In genomic region chr7:1750541-1751021, GRCh38 we compare ENCODE assay signal across 23 cellular contexts.
"Had no signal": no experiment of that assay in that cellular context is flagged by ENCODE, and none has a peak within 500 bp of the region (broad histone marks: within the 10 kb centered on the region; RNA-seq: fewer than 3 reads in every experiment).

No MANE protein-coding gene starts in this region.

- H3K27ac ChIP-seq: coronary artery, dorsolateral prefrontal cortex, neutrophil, pancreas, tibial nerve, WERI-Rb-1 had no signal

- H3K4me1 Mint-ChIP-seq: nephron had no signal

- H3K27me3 ChIP-seq: pancreas had no signal

- H3K27ac Mint-ChIP-seq: activated CD4-positive, alpha-beta memory T cell treated with anti-CD3 and anti-CD28 coated beads for 36 hours; activated naive CD8-positive, alpha-beta T cell treated with anti-CD3 and anti-CD28 coated beads, Interleukin-2, amount 50 U/mL, for 24 hours; activated T-cell treated with anti-CD3 and anti-CD28 coated beads, Interleukin-2, amount 50 U/mL, for 24 hours; immature natural killer cell; nephron; T-helper 17 cell had no signal

- H3K9me3 Mint-ChIP-seq: activated CD4-positive, alpha-beta memory T cell treated with anti-CD3 and anti-CD28 coated beads for 36 hours; activated naive CD8-positive, alpha-beta T cell treated with anti-CD3 and anti-CD28 coated beads, Interleukin-2, amount 50 U/mL, for 24 hours; activated T-cell treated with anti-CD3 and anti-CD28 coated beads, Interleukin-2, amount 50 U/mL, for 24 hours; immature natural killer cell; nephron had no signal

- H3K36me3 ChIP-seq: neutrophil, pancreas, tibial nerve had no signal

- H3K9me3 ChIP-seq: neutrophil, pancreas, tibial nerve had no signal

- H3K4me3 Mint-ChIP-seq: activated CD4-positive, alpha-beta memory T cell treated with anti-CD3 and anti-CD28 coated beads for 36 hours; activated naive CD8-positive, alpha-beta T cell treated with anti-CD3 and anti-CD28 coated beads, Interleukin-2, amount 50 U/mL, for 24 hours; activated T-cell treated with anti-CD3 and anti-CD28 coated beads, Interleukin-2, amount 50 U/mL, for 24 hours; immature natural killer cell; nephron; T-helper 17 cell had no signal

- H3K4me1 ChIP-seq: pancreas, tibial nerve had no signal

- DNase-seq: activated CD4-positive, alpha-beta memory T cell treated with anti-CD3 and anti-CD28 coated beads for 36 hours; activated CD4-positive, alpha-beta T cell treated with anti-CD3 and anti-CD28 coated beads for 48 hours; activated CD8-positive, alpha-beta memory T cell treated with anti-CD3 and anti-CD28 coated beads, Interleukin-2, amount 50 U/mL, for 48 hours; activated gamma-delta T cell treated with Interleukin-2 at 50 U/mL for 16 hours; activated naive CD4-positive, alpha-beta T cell treated with anti-CD3 and anti-CD28 coated beads, Interleukin-2, amount 50 U/mL, for 16 hours; activated naive CD8-positive, alpha-beta T cell treated with anti-CD3 and anti-CD28 coated beads, Interleukin-2, amount 50 U/mL, for 24 hours; activated T-cell treated with anti-CD3 and anti-CD28 coated beads, Interleukin-2, amount 50 U/mL, for 24 hours; cerebellar nuclear complex; effector memory CD4-positive, alpha-beta T cell; erythroblast; head of caudate nucleus; hippocampal formation; immature natural killer cell; stimulated activated naive CD4-positive, alpha-beta T cell treated with Interleukin-2 at 50 U/mL for 16 hours; T-helper 17 cell; T1000; WERI-Rb-1 had no signal

- H3K36me3 Mint-ChIP-seq: activated CD4-positive, alpha-beta memory T cell treated with anti-CD3 and anti-CD28 coated beads for 36 hours; immature natural killer cell had no signal

- H3K4me3 ChIP-seq: coronary artery, dorsolateral prefrontal cortex, pancreas, tibial nerve had no signal
